In the genomic region with DNA sequence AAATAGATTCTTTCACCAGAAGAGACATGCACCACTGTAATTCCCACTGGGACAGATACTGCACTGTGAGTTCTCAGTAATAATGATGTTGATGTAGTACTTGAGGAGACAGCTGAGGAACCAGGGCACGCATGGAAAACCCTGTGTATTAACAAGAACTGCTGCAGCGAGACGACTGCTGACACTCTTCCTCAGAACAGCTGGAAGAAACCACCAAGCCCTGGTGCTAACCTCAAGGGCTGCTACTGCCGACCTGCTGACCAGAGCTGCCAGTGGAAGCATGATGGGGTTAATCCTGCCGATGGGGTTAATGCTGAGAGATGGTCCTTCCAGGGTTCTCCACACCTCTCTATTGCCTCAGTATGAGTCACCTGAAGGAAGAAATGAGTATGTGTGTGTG, we compare ENCODE assay signal across 24 cellular contexts. TPM values are rescaled to one million over a fixed set of nuclear protein-coding genes. Genes with fewer than 3 reads are reported as not detected.
"Had no signal": no experiment of that assay in that cellular context is flagged by ENCODE, and none has a peak within 500 bp of the region (broad histone marks: within the 10 kb centered on the region; RNA-seq: fewer than 3 reads in every experiment).

No MANE protein-coding gene starts in this region.

- H3K36me3 ChIP-seq: esophagus muscularis mucosa, right atrium auricular region, spleen, transverse colon had no signal

- H3K4me1 ChIP-seq: right atrium auricular region, spleen, transverse colon had no signal

- H2AFZ ChIP-seq: hepatocyte had no signal

- DNase-seq: activated CD4-positive, alpha-beta memory T cell treated with anti-CD3 and anti-CD28 coated beads, Interleukin-2, amount 10 ng/mL, durations not matched to agents 7 days and 5 days; activated CD4-positive, alpha-beta T cell treated with anti-CD3 and anti-CD28 coated beads, Interleukin-2, amount 10 ng/mL, durations not matched to agents 7 days and 5 days; activated CD4-positive, CD25-positive, alpha-beta regulatory T cell treated with anti-CD3 and anti-CD28 coated beads, Interleukin-2, amount 50 U/mL, for 72 hours; activated CD8-positive, alpha-beta memory T cell treated with anti-CD3 and anti-CD28 coated beads, Interleukin-2, amount 50 U/mL, for 48 hours; activated gamma-delta T cell; activated naive CD4-positive, alpha-beta T cell treated with anti-CD3 and anti-CD28 coated beads, Interleukin-2, amount 10 ng/mL, durations not matched to agents 7 days and 5 days; activated naive CD8-positive, alpha-beta T cell treated with anti-CD3 and anti-CD28 coated beads, Interleukin-2, amount 10 ng/mL, durations not matched to agents 7 days and 5 days; activated T-cell treated with anti-CD3 and anti-CD28 coated beads, Interleukin-2, amount 50 U/mL, for 24 hours; caudate nucleus; endodermal cell; foreskin melanocyte; glutamatergic neuron; islet precursor cell; left cardiac atrium; left ventricle myocardium superior; naive thymus-derived CD8-positive, alpha-beta T cell; spleen; stimulated activated naive CD4-positive, alpha-beta T cell; T-helper 2 cell; transverse colon had no signal

- FAIRE-seq: astrocyte had no signal

- ATAC-seq: left cardiac atrium; left ventricle myocardium superior; naive thymus-derived CD8-positive, alpha-beta T cell had no signal

- H3K4me2 ChIP-seq: hepatocyte had no signal

- H3K4me3 ChIP-seq: esophagus muscularis mucosa, hepatocyte, right atrium auricular region, spleen, transverse colon had no signal

- H3K27ac ChIP-seq: esophagus muscularis mucosa, hepatocyte, right atrium auricular region, spleen, transverse colon had no signal

- H3K27me3 ChIP-seq: esophagus muscularis mucosa, hepatocyte, right atrium auricular region, spleen, transverse colon had no signal

- H3K9me3 ChIP-seq: esophagus muscularis mucosa, transverse colon had no signal

RNA-seq across cellular contexts. Expression of gene EDNRB, which starts 45.6 kb away (rescaled TPM):
- total RNA-seq: activated CD4-positive, alpha-beta memory T cell treated with anti-CD3 and anti-CD28 coated beads, Interleukin-2, amount 10 ng/mL, durations not matched to agents 7 days and 5 days; activated CD4-positive, alpha-beta T cell treated with anti-CD3 and anti-CD28 coated beads, Interleukin-2, amount 10 ng/mL, durations not matched to agents 7 days and 5 days; activated naive CD8-positive, alpha-beta T cell treated with anti-CD3 and anti-CD28 coated beads, Interleukin-2, amount 10 ng/mL, durations not matched to agents 7 days and 5 days; naive thymus-derived CD8-positive, alpha-beta T cell had no signal
- polyA plus RNA-seq: naive thymus-derived CD8-positive, alpha-beta T cell had no signal
